9 cellular contexts compared by ENCODE assay signal in genomic region chr6:25889877-25890853, GRCh38. TPM values are rescaled to one million over a fixed set of nuclear protein-coding genes. Genes with fewer than 3 reads are reported as not detected.
DNase-seq lines count a peak whose midpoint lies in the region; ATAC-seq and TF ChIP-seq lines count a peak whose summit lies in the region.
"Had no signal": no experiment of that assay in that cellular context is flagged by ENCODE, and none has a peak within 500 bp of the region (broad histone marks: within the 10 kb centered on the region; RNA-seq: fewer than 3 reads in every experiment).

No MANE protein-coding gene starts in this region.

- no peaks in the 10 kb centered on the region for H3K4me1 ChIP-seq in DND-41 (ENCODE audit: insufficient read depth, low read length)
- H3K4me1 ChIP-seq in Peyer's patch: no peaks in the 10 kb centered on the region
- H3K4me1 ChIP-seq in esophagus squamous epithelium: no peaks in the 10 kb centered on the region

- no peaks in the 10 kb centered on the region for H4K20me1 ChIP-seq in DND-41 (ENCODE audit: insufficient read depth, low read length)

- H3K36me3 ChIP-seq in DND-41 (ENCODE audit: insufficient read depth, low read length): no peaks in the 10 kb centered on the region
- H3K36me3 ChIP-seq in Peyer's patch: no peaks in the 10 kb centered on the region
- no peaks in the 10 kb centered on the region for H3K36me3 ChIP-seq in esophagus squamous epithelium

- 49 to 63% methylated on average over 5 of the region's 5 CpGs for WGBS in esophagus squamous epithelium, 2 donors

- peaks cover 5% of the 10 kb centered on the region for H3K27me3 ChIP-seq in DND-41 (ENCODE audit: insufficient read depth, low read length, poor library complexity)
- H3K27me3 ChIP-seq in Peyer's patch: no peaks in the 10 kb centered on the region
- no peaks in the 10 kb centered on the region for H3K27me3 ChIP-seq in esophagus squamous epithelium

- TF ChIP-seq POLR2A in Peyer's patch (IDR thresholded peaks at IDR 0.05): no peak
- no peak for TF ChIP-seq POLR2A in esophagus squamous epithelium (IDR thresholded peaks at IDR 0.05)

- intact Hi-C loops in esophagus squamous epithelium (cut with DNase I): no loop called here

- peak; percentile 50 for TF ChIP-seq CTCF in DND-41 (IDR thresholded peaks at IDR 0.05; ENCODE audit: borderline replicate concordance, extremely low read depth, low read length, poor library complexity, severe bottlenecking)
- peak in 4 of 6 experiments; percentile 37 to 72 (median 68) for TF ChIP-seq CTCF in Peyer's patch (IDR thresholded peaks at IDR 0.05)
- peak in 5 of 6 experiments; percentile 20 to 47 (median 23) for TF ChIP-seq CTCF in esophagus squamous epithelium (IDR thresholded peaks at IDR 0.05)
- peak; percentile 51 for TF ChIP-seq CTCF in nephron progenitor cell (IDR thresholded peaks at IDR 0.05)

- H3K9me3 ChIP-seq in DND-41 (ENCODE audit: insufficient read depth, low read length, severe bottlenecking): no peaks in the 10 kb centered on the region
- H3K9me3 ChIP-seq in Peyer's patch: no peaks in the 10 kb centered on the region
- H3K9me3 ChIP-seq in esophagus squamous epithelium: no peaks in the 10 kb centered on the region

- no peak overlapping the region for H3K27ac Mint-ChIP-seq in nephron progenitor cell

- no peaks in the 10 kb centered on the region for H3K36me3 Mint-ChIP-seq in nephron progenitor cell (ENCODE audit: low read depth)

- H3K4me3 Mint-ChIP-seq in nephron progenitor cell: no peak overlapping the region

- peaks cover 5% of the 10 kb centered on the region for H3K27me3 Mint-ChIP-seq in nephron progenitor cell (ENCODE audit: low read depth, poor library complexity)

- DNase-seq in DND-41 (peak; percentile 15), LHCN-M2 (ENCODE audit: low read depth) (peak; percentile 58), Peyer's patch (peak in 1 of 3 donors; percentile 60), esophagus squamous epithelium (lab: John Stamatoyannopoulos, UW) (no peak), nephron progenitor cell (peak; percentile 34)

- H2AFZ ChIP-seq in DND-41 (ENCODE audit: low read depth, low read length): no peak overlapping the region

- H3K4me2 ChIP-seq in DND-41 (ENCODE audit: insufficient read depth, low read length): no peak overlapping the region

- H3K27ac ChIP-seq in DND-41 (ENCODE audit: low read length) (no peak overlapping the region), Peyer's patch (no peak overlapping the region), esophagus squamous epithelium (no peak overlapping the region)

- no peaks in the 10 kb centered on the region for H3K9me3 Mint-ChIP-seq in nephron progenitor cell

- no peaks in the 10 kb centered on the region for H3K4me1 Mint-ChIP-seq in nephron progenitor cell

- H3K79me2 ChIP-seq in DND-41 (ENCODE audit: insufficient read depth, low read length): no peaks in the 10 kb centered on the region

- ATAC-seq in DND-41 (ENCODE audit: insufficient read depth, low read depth) (peak; percentile 47; the same call in 1 of the 3 replicates), GM18861 (IDR thresholded peaks at IDR 0.05; ENCODE audit: unreplicated experiment) (no peak), HG02610 (IDR thresholded peaks at IDR 0.05; ENCODE audit: unreplicated experiment) (no peak), HG03571 (IDR thresholded peaks at IDR 0.05; ENCODE audit: unreplicated experiment) (no peak)

- no peak overlapping the region for H3K9ac ChIP-seq in DND-41 (ENCODE audit: low read depth, low read length)

- H3K4me3 ChIP-seq in DND-41 (ENCODE audit: low read depth in 1 of 2, low read length in 2 of 2) (no peak overlapping the region), Peyer's patch (no peak overlapping the region), esophagus squamous epithelium (no peak overlapping the region)

RNA-seq across cellular contexts. Expression of gene SLC17A3, which starts 16.1 kb away (rescaled TPM):
- total RNA-seq in LHCN-M2 (2014; rRNA removed): not detected in 2 replicates
- polyA plus RNA-seq in LHCN-M2 (2012): not detected
- total RNA-seq in Peyer's patch: not detected
- not detected for total RNA-seq in esophagus squamous epithelium

RNA-seq across cellular contexts. Expression of gene SLC17A2, which starts 40.3 kb away (rescaled TPM):
- total RNA-seq in LHCN-M2 (2014; rRNA removed) (not detected in 2 replicates), Peyer's patch (not detected), esophagus squamous epithelium (not detected)
- polyA plus RNA-seq in LHCN-M2 (2012): not detected
- total RNA-seq: mononuclear cell had no signal

RNA-seq across cellular contexts. Expression of gene SLC17A1, which starts 58.3 kb away (rescaled TPM):
- total RNA-seq in LHCN-M2 (2014; rRNA removed): not detected in 2 replicates
- not detected for polyA plus RNA-seq in LHCN-M2 (2012)
- not detected for total RNA-seq in Peyer's patch
- not detected for total RNA-seq in esophagus squamous epithelium
- total RNA-seq: mononuclear cell had no signal
